In genomic region chr2:132577693-132578092, GRCh38 we compare ENCODE assay signal across 28 cellular contexts.
DNase-seq lines count a peak whose midpoint lies in the region; ATAC-seq and TF ChIP-seq lines count a peak whose summit lies in the region.
"Had no signal": no experiment of that assay in that cellular context is flagged by ENCODE, and none has a peak within 500 bp of the region (broad histone marks: within the 10 kb centered on the region; RNA-seq: fewer than 3 reads in every experiment).

No MANE protein-coding gene starts in this region.

- H3K27me3 ChIP-seq in HL-60 (ENCODE audit: insufficient read depth, poor library complexity, severe bottlenecking) (no peaks in the 10 kb centered on the region), psoas muscle (ENCODE audit: insufficient read depth in 3 of 3, low read length in 2 of 3) (no peaks in the 10 kb centered on the region)
- H3K27me3 ChIP-seq: colonic mucosa, gastrocnemius medialis, neural progenitor cell had no signal

- DNase-seq in HL-60 (ENCODE audit: low read depth in 1 of 2, low spot score in 1 of 2): peak; percentile 16 to 74
- peak; percentile 99 for DNase-seq in MV-4-11 (lab: John Stamatoyannopoulos, UW)
- DNase-seq in SIG-M5 treated with dmso at 0.1 percent for 504 hours (lab: John Stamatoyannopoulos, UW; ENCODE audit: unreplicated experiment): peak; percentile 97
- DNase-seq in midbrain (lab: John Stamatoyannopoulos, UW): peak; percentile 13
- no peak for DNase-seq in GM13976 (ENCODE audit: low spot score)
- no peak for DNase-seq in psoas muscle
- DNase-seq in iPS-NIHi11 (ENCODE audit: low spot score): no peak
- DNase-seq: activated gamma-delta T cell treated with Interleukin-2 at 50 U/mL for 16 hours; activated T-cell treated with anti-CD3 and anti-CD28 coated beads, Interleukin-2, amount 50 U/mL, for 4 hours; Calu3; CD4-positive, CD25-positive, alpha-beta regulatory T cell; colonic mucosa; DMS79; effector CD4-positive, alpha-beta T cell; gastrocnemius medialis; GM23248; NCI-H1436; NCI-H446 treated with DMSO at 0.1 percent for 48 hours; NCI-H82; PC-9; right cardiac atrium; SHP77 treated with DMSO at 0.1 percent for 48 hours; stimulated activated CD4-positive, alpha-beta T cell treated with anti-CD3 and anti-CD28 coated beads, Interleukin-1b, Interleukin-23, amount 100 ng/mL, for 48 hours; stimulated activated naive CD4-positive, alpha-beta T cell treated with Interleukin-2 at 50 U/mL for 16 hours; T-cell had no signal

- ATAC-seq in GM21528 (IDR thresholded peaks at IDR 0.05; ENCODE audit: low FRiP score, unreplicated experiment) (no peak), psoas muscle (no peak)
- ATAC-seq: activated T-cell treated with anti-CD3 and anti-CD28 coated beads, Interleukin-2, amount 50 U/mL, for 4 hours; gastrocnemius medialis; T-cell had no signal

- H3K4me3 ChIP-seq in HL-60 (replicated peaks; ENCODE audit: insufficient read depth, low read length): no peak overlapping the region
- no peak overlapping the region for H3K4me3 ChIP-seq in psoas muscle
- H3K4me3 ChIP-seq: colonic mucosa, gastrocnemius medialis, GM23248, neural progenitor cell, PC-9 had no signal

- intact Hi-C loops in psoas muscle (cut with DNase I): no loop called here

- WGBS in psoas muscle, 3 donors: 81 to 84% (median 82%) methylated on average over 2 of the region's 2 CpGs

- H3K27ac ChIP-seq in HL-60 (replicated peaks) (peak overlapping the region; percentile 44), psoas muscle (no peak overlapping the region)
- H3K27ac ChIP-seq: colonic mucosa, gastrocnemius medialis, GM23248, neural progenitor cell, parathyroid adenoma, PC-9 had no signal

- no peaks in the 10 kb centered on the region for H3K36me3 ChIP-seq in psoas muscle (ENCODE audit: insufficient read depth in 1 of 2, low read depth in 1 of 2)
- H3K36me3 ChIP-seq: colonic mucosa, gastrocnemius medialis, neural progenitor cell had no signal

- in situ Hi-C loops in GM13976 (cut with MboI; ENCODE audit: low sequenced_read_pairs, unreplicated experiment): no loop called here

- no peaks in the 10 kb centered on the region for H3K9me3 ChIP-seq in psoas muscle
- H3K9me3 ChIP-seq: colonic mucosa, gastrocnemius medialis had no signal

- TF ChIP-seq CTCF in HL-60 (IDR thresholded peaks at IDR 0.05; ENCODE audit: insufficient read depth, low read length) (no peak), GM13976 (IDR thresholded peaks at IDR 0.05; ENCODE audit: borderline replicate concordance, control extremely low read depth, extremely low read depth, insufficient read depth, missing control alignments) (no peak), psoas muscle (IDR thresholded peaks at IDR 0.05) (no peak)

- no peaks in the 10 kb centered on the region for H3K4me1 ChIP-seq in psoas muscle
- H3K4me1 ChIP-seq: colonic mucosa, gastrocnemius medialis, neural progenitor cell, parathyroid adenoma had no signal

Comparison
In these comparisons a context has a peak if more than half of its experiments do, and no peak if none do; other contexts are left out.
1. DNase-seq: peak in HL-60 (2 of 2), MV-4-11 (single experiment), SIG-M5 treated with dmso at 0.1 percent for 504 hours (single experiment) and midbrain (single experiment); none in GM13976 (single experiment), psoas muscle (0 of 2) and iPS-NIHi11 (single experiment).